In genomic region chr21:33634254-33634653, GRCh38 we compare ENCODE assay signal across 7 cellular contexts.
"Had no signal": no experiment of that assay in that cellular context is flagged by ENCODE, and none has a peak within 500 bp of the region (broad histone marks: within the 10 kb centered on the region; RNA-seq: fewer than 3 reads in every experiment).

No MANE protein-coding gene starts in this region.

- H3K4me3 Mint-ChIP-seq: GM23338, H9 had no signal

- H3K27ac ChIP-seq: HL-60 had no signal

- H3K9me3 Mint-ChIP-seq: GM23338 had no signal

- H3K27ac Mint-ChIP-seq: GM23338, H9 had no signal

- DNase-seq: H9, HCEC 1CT, IMR-90, KG1 had no signal

- H3K4me3 ChIP-seq: GM23338, K562 had no signal

- ATAC-seq: GM23338, K562 had no signal
